ENCODE assay signal across 25 cellular contexts in genomic region chr11:19734171-19734570, GRCh38. TPM values are rescaled to one million over a fixed set of nuclear protein-coding genes. Genes with fewer than 3 reads are reported as not detected.
"Had no signal": no experiment of that assay in that cellular context is flagged by ENCODE, and none has a peak within 500 bp of the region (broad histone marks: within the 10 kb centered on the region; RNA-seq: fewer than 3 reads in every experiment).

No MANE protein-coding gene starts in this region.

- H3K4me1 Mint-ChIP-seq: activated CD4-positive, alpha-beta T cell treated with anti-CD3 and anti-CD28 coated beads, Interleukin-2, amount 10 ng/mL, durations not matched to agents 24 days and 14 days; activated naive CD4-positive, alpha-beta T cell treated with anti-CD3 and anti-CD28 coated beads, Interleukin-2, amount 10 ng/mL, durations not matched to agents 7 days and 5 days; activated naive CD8-positive, alpha-beta T cell treated with anti-CD3 and anti-CD28 coated beads, Interleukin-2, amount 50 U/mL, for 24 hours; mesothelial cell of epicardium had no signal

- H3K4me1 ChIP-seq: breast epithelium, left lung, suprapubic skin, upper lobe of right lung had no signal

- H3K36me3 Mint-ChIP-seq: activated naive CD4-positive, alpha-beta T cell treated with anti-CD3 and anti-CD28 coated beads, Interleukin-2, amount 10 ng/mL, durations not matched to agents 7 days and 5 days; mesothelial cell of epicardium had no signal

- H3K9me3 Mint-ChIP-seq: activated CD4-positive, alpha-beta T cell treated with anti-CD3 and anti-CD28 coated beads, Interleukin-2, amount 10 ng/mL, durations not matched to agents 24 days and 14 days; activated CD8-positive, alpha-beta T cell treated with anti-CD3 and anti-CD28 coated beads for 36 hours; activated naive CD4-positive, alpha-beta T cell treated with anti-CD3 and anti-CD28 coated beads, Interleukin-2, amount 10 ng/mL, durations not matched to agents 7 days and 5 days; activated naive CD8-positive, alpha-beta T cell treated with anti-CD3 and anti-CD28 coated beads, Interleukin-2, amount 50 U/mL, for 24 hours; dendritic cell treated with granulocyte-macrophage colony-stimulating factor and Interleukin-4, amounts not matched to agents 40 ng/mL and 50 ng/mL, for 4 days; effector memory CD8-positive, alpha-beta T cell; mesothelial cell of epicardium; nephron had no signal

- H3K27me3 Mint-ChIP-seq: activated CD8-positive, alpha-beta T cell treated with anti-CD3 and anti-CD28 coated beads for 36 hours had no signal

- DNase-seq: activated CD4-positive, alpha-beta T cell treated with anti-CD3 and anti-CD28 coated beads, Interleukin-2, amount 10 ng/mL, durations not matched to agents 24 days and 14 days; activated CD4-positive, CD25-positive, alpha-beta regulatory T cell; activated CD8-positive, alpha-beta memory T cell treated with anti-CD3 and anti-CD28 coated beads, Interleukin-2, amount 50 U/mL, for 4 hours; activated CD8-positive, alpha-beta T cell treated with anti-CD3 and anti-CD28 coated beads for 36 hours; activated effector memory CD4-positive, alpha-beta T cell treated with Interleukin-2 at 50 U/mL for 16 hours; activated naive CD4-positive, alpha-beta T cell treated with anti-CD3 and anti-CD28 coated beads, Interleukin-2, amount 10 ng/mL, durations not matched to agents 7 days and 5 days; activated naive CD8-positive, alpha-beta T cell treated with anti-CD3 and anti-CD28 coated beads, Interleukin-2, amount 50 U/mL, for 24 hours; activated T-cell treated with anti-CD3 and anti-CD28 coated beads, Interleukin-2, amount 50 U/mL, for 48 hours; anterior cingulate cortex; cerebellar nuclear complex; effector memory CD8-positive, alpha-beta T cell; gastrocnemius medialis; heart left ventricle; left lung; posterior cingulate gyrus; stimulated activated CD4-positive, alpha-beta T cell treated with anti-CD3 and anti-CD28 coated beads, Interleukin-2, amount 100 ng/mL, for 24 hours; stimulated activated naive CD8-positive, alpha-beta T cell treated with anti-CD3 and anti-CD28 coated beads, Interleukin-15, Interleukin-2, amounts not matched to agents 100 U/mL and 50 U/mL, for 24 hours; T-helper 1 cell; T-helper 9 cell; upper lobe of right lung had no signal

- H3K27me3 ChIP-seq: breast epithelium, gastrocnemius medialis, heart left ventricle, left lung, suprapubic skin, upper lobe of right lung had no signal

- H3K4me3 ChIP-seq: breast epithelium, gastrocnemius medialis, heart left ventricle, left lung, suprapubic skin, upper lobe of right lung had no signal

- H3K4me3 Mint-ChIP-seq: activated CD4-positive, alpha-beta T cell treated with anti-CD3 and anti-CD28 coated beads, Interleukin-2, amount 10 ng/mL, durations not matched to agents 24 days and 14 days; activated CD8-positive, alpha-beta T cell treated with anti-CD3 and anti-CD28 coated beads for 36 hours; activated naive CD4-positive, alpha-beta T cell treated with anti-CD3 and anti-CD28 coated beads, Interleukin-2, amount 10 ng/mL, durations not matched to agents 7 days and 5 days; activated naive CD8-positive, alpha-beta T cell treated with anti-CD3 and anti-CD28 coated beads, Interleukin-2, amount 50 U/mL, for 24 hours; dendritic cell treated with granulocyte-macrophage colony-stimulating factor and Interleukin-4, amounts not matched to agents 40 ng/mL and 50 ng/mL, for 4 days; effector memory CD8-positive, alpha-beta T cell; mesothelial cell of epicardium; nephron had no signal

- H3K27ac ChIP-seq: gastrocnemius medialis, left lung, suprapubic skin, upper lobe of right lung had no signal

- H3K27ac Mint-ChIP-seq: activated CD4-positive, alpha-beta T cell treated with anti-CD3 and anti-CD28 coated beads, Interleukin-2, amount 10 ng/mL, durations not matched to agents 24 days and 14 days; activated CD8-positive, alpha-beta T cell treated with anti-CD3 and anti-CD28 coated beads for 36 hours; activated naive CD4-positive, alpha-beta T cell treated with anti-CD3 and anti-CD28 coated beads, Interleukin-2, amount 10 ng/mL, durations not matched to agents 7 days and 5 days; activated naive CD8-positive, alpha-beta T cell treated with anti-CD3 and anti-CD28 coated beads, Interleukin-2, amount 50 U/mL, for 24 hours; dendritic cell treated with granulocyte-macrophage colony-stimulating factor and Interleukin-4, amounts not matched to agents 40 ng/mL and 50 ng/mL, for 4 days; effector memory CD8-positive, alpha-beta T cell; mesothelial cell of epicardium; nephron had no signal

- H3K36me3 ChIP-seq: breast epithelium, gastrocnemius medialis, heart left ventricle, left lung, suprapubic skin, upper lobe of right lung had no signal

- H3K9me3 ChIP-seq: breast epithelium, gastrocnemius medialis, heart left ventricle, left lung, suprapubic skin, upper lobe of right lung had no signal

- ATAC-seq: activated CD8-positive, alpha-beta T cell treated with anti-CD3 and anti-CD28 coated beads for 36 hours; activated naive CD8-positive, alpha-beta T cell treated with anti-CD3 and anti-CD28 coated beads, Interleukin-2, amount 50 U/mL, for 24 hours; effector memory CD8-positive, alpha-beta T cell; gastrocnemius medialis; heart left ventricle; left lung; stimulated activated naive CD8-positive, alpha-beta T cell treated with anti-CD3 and anti-CD28 coated beads, Interleukin-15, Interleukin-2, amounts not matched to agents 100 U/mL and 50 U/mL, for 24 hours; upper lobe of right lung had no signal

RNA-seq across cellular contexts. Expression of gene NAV2, which starts 21.5 kb away (rescaled TPM):
- total RNA-seq: activated CD4-positive, alpha-beta T cell treated with anti-CD3 and anti-CD28 coated beads, Interleukin-2, amount 10 ng/mL, durations not matched to agents 24 days and 14 days had no signal
